ENCODE assay signal across 9 cellular contexts in genomic region chr5:96823900-96824351, GRCh38. TPM values are rescaled to one million over a fixed set of nuclear protein-coding genes. Genes with fewer than 3 reads are reported as not detected.
A peak's percentile ranks its signal among the peaks of the same experiment; 100 is the strongest.
DNase-seq lines count a peak whose midpoint lies in the region; ATAC-seq, FAIRE-seq and TF ChIP-seq lines count a peak whose summit lies in the region.
"Had no signal": no experiment of that assay in that cellular context is flagged by ENCODE, and none has a peak within 500 bp of the region (broad histone marks: within the 10 kb centered on the region; RNA-seq: fewer than 3 reads in every experiment).

No MANE protein-coding gene starts in this region.

- H3K4me1 ChIP-seq in mucosa of descending colon (ENCODE audit: low read depth) = no peaks in the 10 kb centered on the region

- H3K9me3 ChIP-seq in mucosa of descending colon = no peaks in the 10 kb centered on the region

- no peak for TF ChIP-seq POLR2A in GM12891 (IDR thresholded peaks at IDR 0.05; ENCODE audit: low read depth, low read length)

- FAIRE-seq in GM12891 (lab: Jason Lieb, UNC) = no peak
- FAIRE-seq: A204.1 had no signal

- ATAC-seq in HG02763 (IDR thresholded peaks at IDR 0.05; ENCODE audit: unreplicated experiment) = peak; percentile 97
- peak; percentile 99 for ATAC-seq in SK-N-SH treated with all-trans-retinoic acid at 6 μM for 48 hours
- peak; percentile 28 for ATAC-seq in mucosa of descending colon

- intact Hi-C loops in mucosa of descending colon (cut with DNase I, micrococcal nuclease) = no loop called here

- TF ChIP-seq CTCF in mucosa of descending colon (IDR thresholded peaks at IDR 0.05) = no peak

- H3K36me3 ChIP-seq in mucosa of descending colon (ENCODE audit: low read depth) = no peaks in the 10 kb centered on the region

- H3K4me3 ChIP-seq in mucosa of descending colon = no peak overlapping the region

- DNase-seq in NCI-H1417 (lab: John Stamatoyannopoulos, UW) (peak in 2 of 3 experiments; percentile 4 to 44), NCI-H1417 treated with DMSO at 0.1 percent for 48 hours (lab: John Stamatoyannopoulos, UW) (no peak), mucosa of descending colon (no peak), C1 segment of cervical spinal cord (lab: John Stamatoyannopoulos, UW) (no peak), GM12891 (ENCODE audit: insufficient read length, low spot score) (no peak)
- no peak for DNase-seq in stimulated activated CD4-positive, alpha-beta T cell treated with anti-CD3 and anti-CD28 coated beads, Interleukin-15, amount 100 ng/mL, for 24 hours

TF ChIP-seq in SK-N-SH treated with all-trans-retinoic acid at 6 μM for 48 hours, 23 proteins besides CTCF, POLR2A, EP300 and RAD21:
- no peak for TF ChIP-seq CREB5 (CRISPR knock-in tag; IDR thresholded peaks at IDR 0.05; ENCODE audit: low read depth)
- no peak for TF ChIP-seq PPARA (CRISPR knock-in tag; IDR thresholded peaks at IDR 0.05; ENCODE audit: borderline replicate concordance)
- TF ChIP-seq CSRNP3 (CRISPR knock-in tag; IDR thresholded peaks at IDR 0.05) = no peak
- peak; percentile 67 for TF ChIP-seq ISL1 (CRISPR knock-in tag; IDR thresholded peaks at IDR 0.05)
- TF ChIP-seq TSHZ2 (CRISPR knock-in tag; IDR thresholded peaks at IDR 0.05) = no peak
TF ChIP-seq in SK-N-SH treated with all-trans-retinoic acid at 6 μM for 48 hours: peak in this region for 1.

TF ChIP-seq in GM12891, 5 proteins besides CTCF, POLR2A, EP300 and RAD21:
- TF ChIP-seq SPI1 (IDR thresholded peaks at IDR 0.05; ENCODE audit: low read depth, low read length) (no peak), TAF1 (IDR thresholded peaks at IDR 0.05; ENCODE audit: low read depth, low read length) (no peak), POU2F2 (IDR thresholded peaks at IDR 0.05; ENCODE audit: low read depth, low read length) (no peak), POLR2AphosphoS5 (IDR thresholded peaks at IDR 0.05; ENCODE audit: low read depth, low read length) (no peak), PAX5 (IDR thresholded peaks at IDR 0.05; ENCODE audit: insufficient read depth, low read length, severe bottlenecking) (no peak)

RNA-seq across cellular contexts. Expression of gene ERAP1, which starts 16.2 kb away (rescaled TPM):
- 100 to 1,000 TPM in 1 of 3 donors, 10 to 100 TPM in 2; 79.4 to 110 (median 98.4) TPM for total RNA-seq in mucosa of descending colon
- 31.2 TPM for polyA plus RNA-seq in GM12891 (2012; ENCODE audit: low read depth, missing spikeins)

RNA-seq across cellular contexts. Expression of gene ERAP2, which starts 52.4 kb away (rescaled TPM):
- 10 to 100 TPM; 16.1 to 44.8 (median 19.5) TPM for total RNA-seq in mucosa of descending colon
- polyA plus RNA-seq in GM12891 (2012; ENCODE audit: low read depth, missing spikeins) = 3.3 TPM

Comparison
In these comparisons a context has a peak if more than half of its experiments do, and no peak if none do; other contexts are left out.
1. DNase-seq: peak in NCI-H1417 (2 of 3); none in NCI-H1417 treated with DMSO at 0.1 percent for 48 hours (single experiment), mucosa of descending colon (0 of 3), C1 segment of cervical spinal cord (0 of 14), GM12891 (single experiment) and stimulated activated CD4-positive, alpha-beta T cell treated with anti-CD3 and anti-CD28 coated beads, Interleukin-15, amount 100 ng/mL, for 24 hours (single experiment).
2. ATAC-seq: peak in every context shown above with its lines; median percentile 99 in SK-N-SH treated with all-trans-retinoic acid at 6 μM for 48 hours; 97 in HG02763; 28 in mucosa of descending colon.